Comparison of ENCODE assay signal across 1 cellular context in genomic region chrX:24143982-24144381, GRCh38.
TF ChIP-seq lines count a peak whose summit lies in the region.

No MANE protein-coding gene starts in this region.

TF ChIP-seq in HEK293, 187 proteins besides CTCF, POLR2A, EP300 and RAD21 (continued from another document):
- TF ChIP-seq PRDM4 (tag by site-specific recombination; IDR thresholded peaks at IDR 0.05) (peak; percentile 21; the same call in 1 of the 2 replicates), ZNF140 (tag by site-specific recombination; IDR thresholded peaks at IDR 0.05) (peak; percentile 99), GFI1B (tag by site-specific recombination; IDR thresholded peaks at IDR 0.05) (peak; percentile 60; the same call in 1 of the 2 replicates), RBAK (tag by site-specific recombination; IDR thresholded peaks at IDR 0.05) (peak; percentile 82), ZNF394 (tag by site-specific recombination; IDR thresholded peaks at IDR 0.05; ENCODE audit: borderline replicate concordance) (peak; percentile 99), ZNF302 (tag by site-specific recombination; IDR thresholded peaks at IDR 0.05; ENCODE audit: low read depth) (0 out of 2 replicates have a peak, but pooled peaks have one; percentile 59), GLIS1 (tag by site-specific recombination; IDR thresholded peaks at IDR 0.05) (0 out of 2 replicates have a peak, but pooled peaks have one; percentile 13), ZSCAN23 (tag by site-specific recombination; IDR thresholded peaks at IDR 0.05) (peak; percentile 84), ZNF530 (tag by site-specific recombination; IDR thresholded peaks at IDR 0.05; ENCODE audit: low read depth) (peak; percentile 89), ZNF433 (tag by site-specific recombination; IDR thresholded peaks at IDR 0.05; ENCODE audit: low read depth) (peak; percentile 99), ZNF558 (tag by site-specific recombination; IDR thresholded peaks at IDR 0.05) (peak; percentile 85; the same call in 1 of the 2 replicates), GLI2 (tag by site-specific recombination; IDR thresholded peaks at IDR 0.05; ENCODE audit: borderline replicate concordance, low read depth) (peak; percentile 71; the same call in 1 of the 2 replicates), ZNF324 (tag by site-specific recombination; IDR thresholded peaks at IDR 0.05) (0 out of 2 replicates have a peak, but pooled peaks have one; percentile 24), ZNF501 (tag by site-specific recombination; IDR thresholded peaks at IDR 0.05) (peak; percentile 88; the same call in 1 of the 2 replicates), ZNF580 (tag by site-specific recombination; IDR thresholded peaks at IDR 0.05) (peak; percentile 61; the same call in 1 of the 2 replicates), REST (tag by site-specific recombination; IDR thresholded peaks at IDR 0.05) (peak; percentile 83), AEBP2 (tag by site-specific recombination; IDR thresholded peaks at IDR 0.05; ENCODE audit: borderline replicate concordance) (peak; percentile 99), ZNF157 (tag by site-specific recombination; IDR thresholded peaks at IDR 0.05) (0 out of 2 replicates have a peak, but pooled peaks have one; percentile 28), ZBTB8A (tag by site-specific recombination; IDR thresholded peaks at IDR 0.05) (peak; percentile 91), SCRT1 (tag by site-specific recombination; IDR thresholded peaks at IDR 0.05; ENCODE audit: borderline replicate concordance) (0 out of 2 replicates have a peak, but pooled peaks have one; percentile 21), OVOL3 (tag by site-specific recombination; IDR thresholded peaks at IDR 0.05) (peak; percentile 68; the same call in 1 of the 2 replicates), MYNN (tag by site-specific recombination; IDR thresholded peaks at IDR 0.05; ENCODE audit: borderline replicate concordance) (peak; percentile 66; the same call in 1 of the 2 replicates), ZXDB (tag by site-specific recombination; IDR thresholded peaks at IDR 0.05) (peak; percentile 92), ZFP37 (tag by site-specific recombination; IDR thresholded peaks at IDR 0.05) (peak; percentile 83; the same call in 1 of the 2 replicates), ZNF266 (tag by site-specific recombination; IDR thresholded peaks at IDR 0.05; ENCODE audit: low read depth) (peak; percentile 97), ZNF629 (tag by site-specific recombination; IDR thresholded peaks at IDR 0.05) (peak; percentile 81), ZNF518A (tag by site-specific recombination; conservative IDR thresholded peaks at IDR 0.05; ENCODE audit: low read depth) (peak; percentile 98), ZNF426 (tag by site-specific recombination; IDR thresholded peaks at IDR 0.05) (peak; percentile 99), ZNF623 (tag by site-specific recombination; IDR thresholded peaks at IDR 0.05) (peak; percentile 89)
TF ChIP-seq in HEK293: peak in this region for 51; not testable (repeated sequence) for 136.
